In genomic region chr10:593016-593415, GRCh38 we compare ENCODE assay signal across 1 cellular context.
TF ChIP-seq lines count a peak whose summit lies in the region.

No MANE protein-coding gene starts in this region.

TF ChIP-seq in IMR-90, 13 proteins besides CTCF, POLR2A, EP300 and RAD21:
- TF ChIP-seq CHD1 (IDR thresholded peaks at IDR 0.05; ENCODE audit: low read depth, low read length) (no peak; the same call in 1 of the 2 replicates), MXI1 (IDR thresholded peaks at IDR 0.05; ENCODE audit: borderline replicate concordance, low read depth, low read length) (no peak), MAZ (IDR thresholded peaks at IDR 0.05; ENCODE audit: borderline replicate concordance, low read depth, low read length) (no peak), USF2 (IDR thresholded peaks at IDR 0.05; ENCODE audit: low read depth, low read length) (no peak), SMC3 (IDR thresholded peaks at IDR 0.05; ENCODE audit: low read depth, low read length) (no peak), FOS (IDR thresholded peaks at IDR 0.05; ENCODE audit: low read depth, low read length) (no peak), BHLHE40 (IDR thresholded peaks at IDR 0.05; ENCODE audit: low read depth, low read length) (no peak), CEBPB (IDR thresholded peaks at IDR 0.05; ENCODE audit: low read depth, low read length) (no peak), RFX5 (IDR thresholded peaks at IDR 0.05; ENCODE audit: low read depth, low read length) (no peak), RCOR1 (IDR thresholded peaks at IDR 0.05; ENCODE audit: insufficient replicate concordance, low read length) (no peak), ELK1 (IDR thresholded peaks at IDR 0.05; ENCODE audit: borderline replicate concordance, low read depth, low read length) (no peak), NFE2L2 (IDR thresholded peaks at IDR 0.05; ENCODE audit: low read depth, low read length) (no peak), MAFK (IDR thresholded peaks at IDR 0.05; ENCODE audit: low read depth, low read length) (no peak)
